Comparison of ENCODE assay signal across 1 cellular context in the genomic region with DNA sequence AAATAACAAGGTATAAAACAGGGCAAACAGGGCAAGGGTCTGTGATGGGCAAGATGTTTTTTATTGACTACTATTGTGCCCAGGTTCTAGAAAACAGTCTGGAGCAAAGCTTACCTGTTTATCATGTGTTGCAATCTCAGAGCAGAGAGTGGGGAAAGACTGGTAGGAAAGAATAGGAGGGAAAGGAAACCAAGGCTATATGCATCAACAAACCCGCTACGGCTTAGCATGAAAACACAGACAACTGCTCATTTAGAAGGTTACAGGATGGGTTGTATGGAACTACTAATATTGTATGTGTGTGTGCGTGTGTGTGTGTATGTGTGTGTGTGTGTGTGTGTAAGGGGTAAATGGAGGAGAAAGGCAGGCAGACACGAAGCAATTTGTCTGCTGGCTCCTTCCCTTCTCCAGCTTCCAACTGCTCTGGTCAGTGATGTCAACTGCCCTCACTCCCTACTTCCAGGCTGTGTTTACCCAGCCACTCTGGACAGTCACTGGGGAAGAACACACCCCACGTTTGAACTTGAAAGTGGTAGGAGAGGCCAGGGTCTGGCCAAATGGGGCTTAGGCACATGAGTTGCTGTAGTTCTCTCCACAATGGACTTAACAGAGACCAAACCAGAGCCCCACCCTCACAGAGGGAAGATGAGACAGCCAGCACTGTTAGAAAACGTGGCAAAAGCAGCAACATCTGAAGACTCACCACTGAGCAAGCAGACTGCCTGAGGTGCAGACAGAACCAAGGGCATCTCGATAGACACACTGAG.
TF ChIP-seq lines count a peak whose summit lies in the region.

No MANE protein-coding gene starts in this region.

TF ChIP-seq in H1, 55 proteins besides CTCF, POLR2A, EP300 and RAD21:
- no peak for TF ChIP-seq SUZ12 (IDR thresholded peaks at IDR 0.05; ENCODE audit: low read length)
- TF ChIP-seq ATF2 (IDR thresholded peaks at IDR 0.05; ENCODE audit: low read length), result no peak
- TF ChIP-seq EGR1 (IDR thresholded peaks at IDR 0.05; ENCODE audit: borderline replicate concordance, low read depth, low read length), result no peak
- TF ChIP-seq SAP30 (IDR thresholded peaks at IDR 0.05; ENCODE audit: insufficient read depth, insufficient replicate concordance, low read length), result no peak
- no peak for TF ChIP-seq HDAC2 (IDR thresholded peaks at IDR 0.05; ENCODE audit: borderline replicate concordance in 1 of 2, low read depth in 2 of 2, low read length in 2 of 2)
- no peak for TF ChIP-seq POU5F1 (IDR thresholded peaks at IDR 0.05; ENCODE audit: low read depth, low read length)
- TF ChIP-seq SP2 (IDR thresholded peaks at IDR 0.05; ENCODE audit: low read length), result no peak
- TF ChIP-seq TBP (IDR thresholded peaks at IDR 0.05; ENCODE audit: low read depth, low read length), result no peak
- TF ChIP-seq USF2 (IDR thresholded peaks at IDR 0.05; ENCODE audit: low read length), result no peak
- TF ChIP-seq MAFK (IDR thresholded peaks at IDR 0.05; ENCODE audit: low read depth, low read length), result no peak
- no peak for TF ChIP-seq CHD1 (IDR thresholded peaks at IDR 0.05; ENCODE audit: low read depth, low read length)
TF ChIP-seq in H1: peak in this region for 0.
